ENCODE assay signal across 8 cellular contexts in genomic region chr20:51562334-51563140, GRCh38. TPM values are rescaled to one million over a fixed set of nuclear protein-coding genes. Genes with fewer than 3 reads are reported as not detected.
DNase-seq lines count a peak whose midpoint lies in the region; ATAC-seq and TF ChIP-seq lines count a peak whose summit lies in the region.

No MANE protein-coding gene starts in this region.

- peaks cover 5% of the 10 kb centered on the region for H4K20me1 ChIP-seq in neural progenitor cell (ENCODE audit: low read depth)

- H3K9ac ChIP-seq in neural progenitor cell = no peak overlapping the region

- peaks cover 15% of the 10 kb centered on the region for H3K4me1 ChIP-seq in neural progenitor cell

- no peaks in the 10 kb centered on the region for H3K9me3 ChIP-seq in neural progenitor cell (ENCODE audit: low read depth)

- peaks cover 38% of the 10 kb centered on the region for H3F3A ChIP-seq in neural progenitor cell (ENCODE audit: low read depth)

- no peaks in the 10 kb centered on the region for H3K36me3 ChIP-seq in neural progenitor cell

- no peak overlapping the region for H3K27ac Mint-ChIP-seq in activated naive CD8-positive, alpha-beta T cell treated with anti-CD3 and anti-CD28 coated beads, Interleukin-2, amount 50 U/mL, for 24 hours
- H3K27ac Mint-ChIP-seq in glutamatergic neuron (ENCODE audit: unreplicated experiment) (no peak overlapping the region), neural progenitor cell (peak overlapping the region; percentile 66)

- ATAC-seq in activated naive CD8-positive, alpha-beta T cell treated with anti-CD3 and anti-CD28 coated beads, Interleukin-2, amount 50 U/mL, for 24 hours = peak; percentile 33
- no peak for ATAC-seq in GM19023 (IDR thresholded peaks at IDR 0.05; ENCODE audit: unreplicated experiment)

- peaks cover 28% of the 10 kb centered on the region for H3K4me1 Mint-ChIP-seq in activated naive CD8-positive, alpha-beta T cell treated with anti-CD3 and anti-CD28 coated beads, Interleukin-2, amount 50 U/mL, for 24 hours
- peaks cover 3% of the 10 kb centered on the region for H3K4me1 Mint-ChIP-seq in glutamatergic neuron (ENCODE audit: low read depth, unreplicated experiment)
- H3K4me1 Mint-ChIP-seq in neural progenitor cell = peaks cover 47% of the 10 kb centered on the region

- no peak overlapping the region for H3K27ac ChIP-seq in neural progenitor cell

- no peak for TF ChIP-seq CTCF in glutamatergic neuron (IDR thresholded peaks at IDR 0.05; ENCODE audit: partially characterized antibody, unreplicated experiment)
- peak; percentile 35 for TF ChIP-seq CTCF in neural progenitor cell (IDR thresholded peaks at IDR 0.05)

- DNase-seq in NCI-H2171 treated with DMSO at 0.1 percent for 48 hours (lab: John Stamatoyannopoulos, UW) (peak; percentile 68), NCI-H2171 (lab: John Stamatoyannopoulos, UW) (no peak), NCI-H345 (lab: John Stamatoyannopoulos, UW) (peak; percentile 54), glutamatergic neuron (peak; percentile 59), neural progenitor cell (ENCODE audit: low spot score) (peak; percentile 83), NCI-H128 (lab: John Stamatoyannopoulos, UW; ENCODE audit: unreplicated experiment) (no peak)
- peak; percentile 18 for DNase-seq in activated naive CD8-positive, alpha-beta T cell treated with anti-CD3 and anti-CD28 coated beads, Interleukin-2, amount 50 U/mL, for 24 hours

- H3K4me2 ChIP-seq in neural progenitor cell = peak overlapping the region; percentile 81

- H3K27me3 ChIP-seq in neural progenitor cell = peaks cover 69% of the 10 kb centered on the region

- H3K9me3 Mint-ChIP-seq in activated naive CD8-positive, alpha-beta T cell treated with anti-CD3 and anti-CD28 coated beads, Interleukin-2, amount 50 U/mL, for 24 hours = no peaks in the 10 kb centered on the region
- no peaks in the 10 kb centered on the region for H3K9me3 Mint-ChIP-seq in glutamatergic neuron (ENCODE audit: unreplicated experiment)
- H3K9me3 Mint-ChIP-seq in neural progenitor cell = no peaks in the 10 kb centered on the region

- peak overlapping the region; percentile 63 for H3K4me3 Mint-ChIP-seq in activated naive CD8-positive, alpha-beta T cell treated with anti-CD3 and anti-CD28 coated beads, Interleukin-2, amount 50 U/mL, for 24 hours
- H3K4me3 Mint-ChIP-seq in glutamatergic neuron (ENCODE audit: unreplicated experiment) = peak overlapping the region; percentile 89
- H3K4me3 Mint-ChIP-seq in neural progenitor cell = peak overlapping the region; percentile 85

- H3K79me2 ChIP-seq in neural progenitor cell (ENCODE audit: low read depth) = no peaks in the 10 kb centered on the region

- H3K27me3 Mint-ChIP-seq in activated naive CD8-positive, alpha-beta T cell treated with anti-CD3 and anti-CD28 coated beads, Interleukin-2, amount 50 U/mL, for 24 hours = peaks cover 70% of the 10 kb centered on the region
- H3K27me3 Mint-ChIP-seq in glutamatergic neuron (ENCODE audit: unreplicated experiment) = peaks cover 18% of the 10 kb centered on the region
- H3K27me3 Mint-ChIP-seq in neural progenitor cell (ENCODE audit: insufficient read depth, low read depth) = peaks cover 39% of the 10 kb centered on the region

- H2AFZ ChIP-seq in neural progenitor cell (replicated peaks) = peak overlapping the region; percentile 83

- H3K36me3 Mint-ChIP-seq in activated naive CD8-positive, alpha-beta T cell treated with anti-CD3 and anti-CD28 coated beads, Interleukin-2, amount 50 U/mL, for 24 hours (ENCODE audit: low read depth) = no peaks in the 10 kb centered on the region
- H3K36me3 Mint-ChIP-seq in glutamatergic neuron (ENCODE audit: unreplicated experiment) (no peaks in the 10 kb centered on the region), neural progenitor cell (no peaks in the 10 kb centered on the region)

- peak overlapping the region; percentile 52 for H3K4me3 ChIP-seq in neural progenitor cell

RNA-seq across cellular contexts. Expression of gene NFATC2, which starts 20.0 kb away (rescaled TPM):
- total RNA-seq in glutamatergic neuron (ENCODE audit: unreplicated experiment) = not detected
- total RNA-seq in neural progenitor cell (ENCODE audit: low replicate concordance) = 0.19 and 0.25 TPM in 2 replicates

Comparison
In these comparisons a context has a peak if more than half of its experiments do, and no peak if none do; other contexts are left out.
1. DNase-seq: peak in NCI-H2171 treated with DMSO at 0.1 percent for 48 hours (single experiment), NCI-H345 (single experiment), activated naive CD8-positive, alpha-beta T cell treated with anti-CD3 and anti-CD28 coated beads, Interleukin-2, amount 50 U/mL, for 24 hours (single experiment), glutamatergic neuron (single experiment) and neural progenitor cell (single experiment); none in NCI-H2171 (single experiment) and NCI-H128 (single experiment).
2. Peak in every context shown above with its lines, with median percentiles within 50 percentile points of each other: H3K4me3 Mint-ChIP-seq.